Comparison of ENCODE assay signal across 28 cellular contexts in genomic region chr14:27253946-27254345, GRCh38.
"Had no signal": no experiment of that assay in that cellular context is flagged by ENCODE, and none has a peak within 500 bp of the region (broad histone marks: within the 10 kb centered on the region; RNA-seq: fewer than 3 reads in every experiment).

No MANE protein-coding gene starts in this region.

- H3K27me3 Mint-ChIP-seq: activated B cell treated with CpG ODN at 0.5 μM for 24 hours; activated CD4-positive, alpha-beta memory T cell treated with anti-CD3 and anti-CD28 coated beads for 36 hours; activated CD4-positive, alpha-beta T cell treated with anti-CD3 and anti-CD28 coated beads, Interleukin-2, amount 10 ng/mL, durations not matched to agents 7 days and 5 days; activated naive CD8-positive, alpha-beta T cell treated with anti-CD3 and anti-CD28 coated beads, Interleukin-2, amount 50 U/mL, for 24 hours; T-helper 17 cell had no signal

- DNase-seq: activated B cell treated with CpG ODN at 0.5 μM for 24 hours; activated CD4-positive, alpha-beta memory T cell treated with anti-CD3 and anti-CD28 coated beads for 36 hours; activated CD4-positive, alpha-beta T cell treated with anti-CD3 and anti-CD28 coated beads for 1 hour; activated CD4-positive, alpha-beta T cell treated with anti-CD3 and anti-CD28 coated beads, Interleukin-2, amount 10 ng/mL, durations not matched to agents 7 days and 5 days; activated CD8-positive, alpha-beta memory T cell treated with anti-CD3 and anti-CD28 coated beads for 24 hours; activated effector memory CD4-positive, alpha-beta T cell treated with anti-CD3 and anti-CD28 coated beads, Interleukin-2, amount 50 U/mL, for 16 hours; activated naive CD4-positive, alpha-beta T cell treated with Interleukin-2 at 50 U/mL for 16 hours; activated naive CD8-positive, alpha-beta T cell treated with anti-CD3 and anti-CD28 coated beads, Interleukin-2, amount 50 U/mL, for 24 hours; activated T-cell treated with anti-CD3 and anti-CD28 coated beads, Interleukin-2, amount 50 U/mL, for 4 hours; amniotic stem cell; body of pancreas; NCI-H1092; NCI-H1417; NCI-H1694; NCI-H2029; NCI-H2107; NCI-H446; NCI-H524; Peyer's patch; SHP77 treated with DMSO at 0.1 percent for 48 hours; T-helper 17 cell; T-helper 9 cell had no signal

- FAIRE-seq: bronchial epithelial cell, TTC549 had no signal

- H3K4me3 Mint-ChIP-seq: activated B cell treated with CpG ODN at 0.5 μM for 24 hours; activated CD4-positive, alpha-beta memory T cell treated with anti-CD3 and anti-CD28 coated beads for 36 hours; activated CD4-positive, alpha-beta T cell treated with anti-CD3 and anti-CD28 coated beads, Interleukin-2, amount 10 ng/mL, durations not matched to agents 7 days and 5 days; activated naive CD8-positive, alpha-beta T cell treated with anti-CD3 and anti-CD28 coated beads, Interleukin-2, amount 50 U/mL, for 24 hours; activated T-cell treated with anti-CD3 and anti-CD28 coated beads, Interleukin-2, amount 50 U/mL, for 4 hours; T-helper 17 cell had no signal

- H3K9me3 ChIP-seq: ascending aorta, body of pancreas, Peyer's patch had no signal

- H3K27ac Mint-ChIP-seq: activated B cell treated with CpG ODN at 0.5 μM for 24 hours; activated CD4-positive, alpha-beta memory T cell treated with anti-CD3 and anti-CD28 coated beads for 36 hours; activated CD4-positive, alpha-beta T cell treated with anti-CD3 and anti-CD28 coated beads, Interleukin-2, amount 10 ng/mL, durations not matched to agents 7 days and 5 days; activated naive CD4-positive, alpha-beta T cell treated with anti-CD3 and anti-CD28 coated beads, Interleukin-2, amount 50 U/mL, for 72 hours; activated naive CD8-positive, alpha-beta T cell treated with anti-CD3 and anti-CD28 coated beads, Interleukin-2, amount 50 U/mL, for 24 hours; T-helper 17 cell had no signal

- H3K4me1 Mint-ChIP-seq: activated B cell treated with CpG ODN at 0.5 μM for 24 hours; activated CD4-positive, alpha-beta T cell treated with anti-CD3 and anti-CD28 coated beads, Interleukin-2, amount 10 ng/mL, durations not matched to agents 7 days and 5 days; activated naive CD8-positive, alpha-beta T cell treated with anti-CD3 and anti-CD28 coated beads, Interleukin-2, amount 50 U/mL, for 24 hours; T-helper 17 cell had no signal

- H3K9me3 Mint-ChIP-seq: activated B cell treated with CpG ODN at 0.5 μM for 24 hours had no signal

- H3K36me3 ChIP-seq: ascending aorta, Peyer's patch had no signal

- H3K27me3 ChIP-seq: ascending aorta, body of pancreas, Peyer's patch had no signal

- H3K9ac ChIP-seq: KMS-11 had no signal

- H3K27ac ChIP-seq: ascending aorta, body of pancreas, KMS-11, Peyer's patch, RWPE1 had no signal

- H3K36me3 Mint-ChIP-seq: activated CD4-positive, alpha-beta memory T cell treated with anti-CD3 and anti-CD28 coated beads for 36 hours had no signal

- ATAC-seq: activated naive CD4-positive, alpha-beta T cell treated with anti-CD3 and anti-CD28 coated beads, Interleukin-2, amount 50 U/mL, for 72 hours; activated naive CD8-positive, alpha-beta T cell treated with anti-CD3 and anti-CD28 coated beads, Interleukin-2, amount 50 U/mL, for 24 hours; activated T-cell treated with anti-CD3 and anti-CD28 coated beads, Interleukin-2, amount 50 U/mL, for 4 hours; body of pancreas; T-helper 17 cell had no signal

- H3K4me1 ChIP-seq: ascending aorta, body of pancreas, Peyer's patch had no signal

- H3K4me3 ChIP-seq: ascending aorta, body of pancreas, Peyer's patch had no signal
